In genomic region chrX:45003080-45003479, GRCh38 we compare ENCODE assay signal across 28 cellular contexts.
"Had no signal": no experiment of that assay in that cellular context is flagged by ENCODE, and none has a peak within 500 bp of the region (broad histone marks: within the 10 kb centered on the region; RNA-seq: fewer than 3 reads in every experiment).

No MANE protein-coding gene starts in this region.

- DNase-seq: activated CD4-positive, alpha-beta memory T cell treated with anti-CD3 and anti-CD28 coated beads, Interleukin-2, amount 10 ng/mL, durations not matched to agents 7 days and 5 days; activated CD4-positive, alpha-beta T cell treated with anti-CD3 and anti-CD28 coated beads for 36 hours; activated CD4-positive, alpha-beta T cell treated with anti-CD3 and anti-CD28 coated beads, Interleukin-2, amount 50 U/mL, for 1 hour; activated CD8-positive, alpha-beta memory T cell treated with anti-CD3 and anti-CD28 coated beads, Interleukin-2, amount 50 U/mL, for 48 hours; activated effector memory CD4-positive, alpha-beta T cell treated with Interleukin-2 at 50 U/mL for 16 hours; activated naive CD4-positive, alpha-beta T cell; activated naive CD8-positive, alpha-beta T cell treated with anti-CD3 and anti-CD28 coated beads, Interleukin-2, amount 50 U/mL, for 24 hours; activated T-cell treated with anti-CD3 and anti-CD28 coated beads, Interleukin-2, amount 50 U/mL, for 1 hour; amniotic stem cell; MG63; MV-4-11; NCI-H1092 treated with DMSO at 0.1 percent for 48 hours; NCI-H1436 treated with DMSO at 0.1 percent for 48 hours; NCI-H1930; NCI-H2171 treated with DMSO at 0.1 percent for 48 hours; NCI-H345; NCI-H510A; NCI-H526 treated with DMSO at 0.1 percent for 48 hours; Peyer's patch; Right ventricle myocardium superior; SJCRH30; SK-N-SH; T-helper 1 cell; WERI-Rb-1 had no signal

- H3K4me2 ChIP-seq: SK-N-SH had no signal

- ATAC-seq: activated CD4-positive, alpha-beta T cell treated with anti-CD3 and anti-CD28 coated beads for 36 hours; activated naive CD8-positive, alpha-beta T cell treated with anti-CD3 and anti-CD28 coated beads, Interleukin-2, amount 50 U/mL, for 24 hours had no signal

- H3K27me3 ChIP-seq: ascending aorta, MG63, Peyer's patch, SJCRH30 had no signal

- H3K27me3 Mint-ChIP-seq: activated CD4-positive, alpha-beta memory T cell treated with anti-CD3 and anti-CD28 coated beads, Interleukin-2, amount 10 ng/mL, durations not matched to agents 7 days and 5 days; activated CD4-positive, alpha-beta T cell treated with anti-CD3 and anti-CD28 coated beads for 36 hours; activated naive CD4-positive, alpha-beta T cell treated with anti-CD3 and anti-CD28 coated beads, Interleukin-2, amount 50 U/mL, for 24 hours; activated naive CD8-positive, alpha-beta T cell treated with anti-CD3 and anti-CD28 coated beads, Interleukin-2, amount 50 U/mL, for 24 hours; brain had no signal

- H3K36me3 ChIP-seq: ascending aorta, MG63, Peyer's patch, SJCRH30, WERI-Rb-1 had no signal

- H3K9ac ChIP-seq: SK-N-SH had no signal

- H3K27ac ChIP-seq: ascending aorta, Peyer's patch, RWPE1, SJCRH30, WERI-Rb-1 had no signal

- H3K9me3 ChIP-seq: ascending aorta, MG63, SJCRH30, SK-N-SH had no signal

- H3K4me3 ChIP-seq: ascending aorta, MG63, Peyer's patch, SJCRH30 had no signal

- H3K4me1 ChIP-seq: Peyer's patch, SJCRH30 had no signal

- H3K4me3 Mint-ChIP-seq: activated CD4-positive, alpha-beta memory T cell treated with anti-CD3 and anti-CD28 coated beads, Interleukin-2, amount 10 ng/mL, durations not matched to agents 7 days and 5 days; activated CD4-positive, alpha-beta T cell treated with anti-CD3 and anti-CD28 coated beads for 36 hours; activated naive CD4-positive, alpha-beta T cell treated with anti-CD3 and anti-CD28 coated beads, Interleukin-2, amount 50 U/mL, for 24 hours; activated naive CD8-positive, alpha-beta T cell treated with anti-CD3 and anti-CD28 coated beads, Interleukin-2, amount 50 U/mL, for 24 hours; brain had no signal

- H3K27ac Mint-ChIP-seq: activated CD4-positive, alpha-beta memory T cell treated with anti-CD3 and anti-CD28 coated beads, Interleukin-2, amount 10 ng/mL, durations not matched to agents 7 days and 5 days; activated CD4-positive, alpha-beta T cell treated with anti-CD3 and anti-CD28 coated beads for 36 hours; activated naive CD8-positive, alpha-beta T cell treated with anti-CD3 and anti-CD28 coated beads, Interleukin-2, amount 50 U/mL, for 24 hours; brain had no signal

- H3K4me1 Mint-ChIP-seq: brain had no signal
